In the genomic region with DNA sequence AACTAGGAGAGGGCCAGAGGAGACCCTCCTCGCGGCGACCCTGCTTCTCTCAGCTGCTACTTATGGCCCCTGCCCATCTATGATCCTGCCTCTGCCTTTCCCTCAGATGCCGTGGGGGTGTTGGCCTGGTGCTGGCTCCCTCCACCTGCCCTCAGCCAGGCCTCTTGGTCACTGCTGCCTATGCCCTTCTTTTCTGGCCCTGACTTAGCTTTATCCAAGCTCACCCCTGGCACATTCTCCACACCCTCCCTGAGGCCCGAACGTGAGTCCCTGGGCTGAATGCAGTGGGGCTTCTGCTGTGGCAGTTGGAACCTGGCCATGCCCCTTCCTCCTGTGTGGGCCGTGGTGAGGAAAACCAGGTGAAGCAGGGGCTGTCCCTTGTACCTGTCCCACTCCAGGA, we compare ENCODE assay signal across 1 cellular context.
TF ChIP-seq lines count a peak whose summit lies in the region.

No MANE protein-coding gene starts in this region.

TF ChIP-seq in HepG2, 621 proteins besides CTCF, POLR2A, EP300 and RAD21:
- TF ChIP-seq, protein P1, sequence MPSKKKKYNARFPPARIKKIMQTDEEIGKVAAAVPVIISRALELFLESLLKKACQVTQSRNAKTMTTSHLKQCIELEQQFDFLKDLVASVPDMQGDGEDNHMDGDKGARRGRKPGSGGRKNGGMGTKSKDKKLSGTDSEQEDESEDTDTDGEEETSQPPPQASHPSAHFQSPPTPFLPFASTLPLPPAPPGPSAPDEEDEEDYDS (CRISPR knock-in tag; IDR thresholded peaks at IDR 0.05), result no peak
- TF ChIP-seq AGO2 (optimal IDR thresholded peaks at IDR 0.05; ENCODE audit: low read depth, low read length), result peak; percentile 20
